ENCODE assay signal across 16 cellular contexts in genomic region chr13:95128045-95128643, GRCh38.
A peak's percentile ranks its signal among the peaks of the same experiment; 100 is the strongest.
DNase-seq lines count a peak whose midpoint lies in the region; TF ChIP-seq lines count a peak whose summit lies in the region.
"Had no signal": no experiment of that assay in that cellular context is flagged by ENCODE, and none has a peak within 500 bp of the region (broad histone marks: within the 10 kb centered on the region; RNA-seq: fewer than 3 reads in every experiment).

No MANE protein-coding gene starts in this region.

- TF ChIP-seq CTCF in 22Rv1 (IDR thresholded peaks at IDR 0.05) (no peak), epithelial cell of esophagus (IDR thresholded peaks at IDR 0.05; ENCODE audit: insufficient read depth, low read depth, low read length, missing control alignments) (no peak)

- H3K27ac ChIP-seq in 22Rv1 = peak overlapping the region; percentile 35
- H3K27ac ChIP-seq: foreskin keratinocyte, parathyroid adenoma had no signal

- DNase-seq in HPDE6-E6E7 (ENCODE audit: extremely low spot score) (peak; percentile 20), NCI-H69 (lab: John Stamatoyannopoulos, UW) (peak; percentile 87), epithelial cell of esophagus (ENCODE audit: low read depth) (peak; percentile 35), HK-2 (ENCODE audit: unreplicated experiment) (no peak), T1000 (lab: John Stamatoyannopoulos, UW) (no peak), NCI-H2029 treated with DMSO at 0.1 percent for 48 hours (lab: John Stamatoyannopoulos, UW) (no peak), CD1c-positive myeloid dendritic cell (ENCODE audit: extremely low spot score) (no peak)
- DNase-seq: activated T-cell treated with anti-CD3 and anti-CD28 coated beads, Interleukin-2, amount 50 U/mL, for 4 hours; DMS79 treated with DMSO at 0.1 percent for 48 hours; foreskin keratinocyte; IMR-90; NCI-H2029; OCI-M1; stimulated activated CD4-positive, alpha-beta T cell treated with anti-CD3 and anti-CD28 coated beads, Interleukin-15, amount 100 ng/mL, for 24 hours had no signal

- no peak overlapping the region for H3K4me3 ChIP-seq in epithelial cell of esophagus (ENCODE audit: low read length)

Comparison
In these comparisons a context has a peak if more than half of its experiments do, and no peak if none do; other contexts are left out.
1. DNase-seq: peak in HPDE6-E6E7 (single experiment), NCI-H69 (single experiment) and epithelial cell of esophagus (single experiment); none in HK-2 (single experiment), T1000 (single experiment), NCI-H2029 treated with DMSO at 0.1 percent for 48 hours (single experiment) and CD1c-positive myeloid dendritic cell (single experiment).